ENCODE assay signal across 8 cellular contexts in the genomic region with DNA sequence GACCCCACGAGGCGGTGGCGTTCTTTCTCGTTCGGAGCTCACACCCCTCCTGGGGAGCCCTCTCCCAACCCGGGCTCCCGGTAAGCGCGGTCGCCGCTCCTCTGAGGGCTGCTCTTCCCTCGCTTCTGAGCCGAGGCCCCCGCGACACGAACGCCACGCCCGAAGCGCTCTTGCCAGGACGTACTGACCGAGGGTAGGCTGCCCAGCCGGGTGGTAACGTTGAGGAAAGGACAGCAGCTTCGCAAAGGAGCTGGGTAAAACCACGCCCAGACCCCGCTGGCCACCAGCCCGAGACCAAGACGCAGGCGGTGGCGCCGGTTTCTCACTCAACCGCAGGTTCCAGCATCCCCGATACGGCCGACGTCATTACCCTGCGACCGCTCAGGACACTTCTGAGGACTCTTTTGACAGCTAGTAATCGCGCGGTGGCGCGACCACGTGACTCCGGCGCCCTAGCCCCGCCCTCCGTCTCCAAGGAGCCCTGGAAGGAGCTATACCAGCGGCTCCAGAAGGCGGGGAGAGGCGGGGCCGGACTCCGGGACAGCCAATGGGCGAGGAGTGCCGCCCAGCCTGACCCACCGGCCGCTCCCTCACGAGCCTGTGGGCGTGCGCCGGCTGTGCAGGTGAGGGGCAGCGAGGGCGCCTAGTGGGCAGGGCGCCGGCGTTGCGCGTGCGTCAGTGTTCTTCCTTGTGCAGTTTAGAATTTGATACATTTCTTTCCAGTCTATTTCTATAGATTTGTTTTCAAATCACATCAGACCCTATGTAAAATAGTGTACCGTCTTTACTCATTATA. TPM values are rescaled to one million over a fixed set of nuclear protein-coding genes. Genes with fewer than 3 reads are reported as not detected.
A peak's percentile ranks its signal among the peaks of the same experiment; 100 is the strongest.
DNase-seq lines count a peak whose midpoint lies in the region; FAIRE-seq and TF ChIP-seq lines count a peak whose summit lies in the region.

No MANE protein-coding gene starts in this region.

- peak overlapping the region; percentile 66 for H2AFZ ChIP-seq in neuron (ENCODE audit: low read depth, low read length)

- peaks cover 4% of the 10 kb centered on the region for H3K27me3 Mint-ChIP-seq in HFFc6 (ENCODE audit: insufficient read depth)
- peaks cover 7% of the 10 kb centered on the region for H3K27me3 Mint-ChIP-seq in activated naive CD4-positive, alpha-beta T cell treated with anti-CD3 and anti-CD28 coated beads, Interleukin-2, amount 10 ng/mL, durations not matched to agents 7 days and 5 days

- H3K27me3 ChIP-seq in neuron (ENCODE audit: insufficient read depth, low read length): no peaks in the 10 kb centered on the region

- peak; percentile 17; the same call in 1 of the 2 replicates for TF ChIP-seq CTCF in HFFc6 (IDR thresholded peaks at IDR 0.05)

- H3K36me3 Mint-ChIP-seq in HFFc6 (ENCODE audit: low read depth): peaks cover 2% of the 10 kb centered on the region; the same call in 1 of the 2 replicates
- H3K36me3 Mint-ChIP-seq in activated naive CD4-positive, alpha-beta T cell treated with anti-CD3 and anti-CD28 coated beads, Interleukin-2, amount 10 ng/mL, durations not matched to agents 7 days and 5 days: peaks cover 12% of the 10 kb centered on the region

- peak overlapping the region; percentile 82 for H3K4me3 ChIP-seq in neuron (ENCODE audit: low read length)

- no peak for FAIRE-seq in frontal cortex (lab: Jason Lieb, UNC)

- no peaks in the 10 kb centered on the region for H3K9me3 Mint-ChIP-seq in HFFc6
- H3K9me3 Mint-ChIP-seq in activated naive CD4-positive, alpha-beta T cell treated with anti-CD3 and anti-CD28 coated beads, Interleukin-2, amount 10 ng/mL, durations not matched to agents 7 days and 5 days: no peaks in the 10 kb centered on the region

- CTCF ChIA-PET in activated naive CD4-positive, alpha-beta T cell treated with anti-CD3 and anti-CD28 coated beads, Interleukin-2, amount 10 ng/mL, durations not matched to agents 7 days and 5 days (lab: Charles Lee): interaction anchor here (0.8 to 2.4 kb wide), 3 partner anchors 8 to 64 kb away, joined by 3 to 9 read pairs (median 3); a partner anchor contains a TSS

- H3K27ac Mint-ChIP-seq in HFFc6: peak overlapping the region; percentile 95
- H3K27ac Mint-ChIP-seq in activated naive CD4-positive, alpha-beta T cell treated with anti-CD3 and anti-CD28 coated beads, Interleukin-2, amount 10 ng/mL, durations not matched to agents 7 days and 5 days: peak overlapping the region; percentile 97

- H3K4me1 ChIP-seq in neuron (ENCODE audit: insufficient read depth, low read length): peaks cover 29% of the 10 kb centered on the region

- H3K36me3 ChIP-seq in neuron (ENCODE audit: insufficient read depth, low read length): peaks cover 26% of the 10 kb centered on the region

- DNase-seq in GM04504 (ENCODE audit: low read depth) (peak; percentile 99), HFFc6 (peak; percentile 100), NAMALWA (ENCODE audit: low spot score) (peak; percentile 99), SK-MEL-5 (ENCODE audit: low read depth, low spot score) (peak; percentile 99), frontal cortex (ENCODE audit: low spot score in 2 of 2) (peak; percentile 85 to 91), stromal cell of bone marrow (ENCODE audit: low read depth) (peak; percentile 99)
- DNase-seq in activated naive CD4-positive, alpha-beta T cell treated with anti-CD3 and anti-CD28 coated beads, Interleukin-2, amount 10 ng/mL, durations not matched to agents 7 days and 5 days: peak; percentile 100

- peaks cover 28% of the 10 kb centered on the region for H3K4me1 Mint-ChIP-seq in HFFc6 (ENCODE audit: low read depth)
- H3K4me1 Mint-ChIP-seq in activated naive CD4-positive, alpha-beta T cell treated with anti-CD3 and anti-CD28 coated beads, Interleukin-2, amount 10 ng/mL, durations not matched to agents 7 days and 5 days: peaks cover 45% of the 10 kb centered on the region

- H3K4me3 Mint-ChIP-seq in HFFc6: peak overlapping the region; percentile 91
- H3K4me3 Mint-ChIP-seq in activated naive CD4-positive, alpha-beta T cell treated with anti-CD3 and anti-CD28 coated beads, Interleukin-2, amount 10 ng/mL, durations not matched to agents 7 days and 5 days: peak overlapping the region; percentile 90

- in situ Hi-C loops in SK-MEL-5 (cut with HindIII; ENCODE audit: low pct_unique_long_range_greater_than_20kb, low sequenced_read_pairs): no loop called here

- H3K9me3 ChIP-seq in neuron (ENCODE audit: low read length): no peaks in the 10 kb centered on the region

RNA-seq across cellular contexts. Expression of a gene that starts 4.0 kb away (rescaled TPM):
- 10 to 100 TPM; 10.5 to 15.9 (median 13.6) TPM for total RNA-seq in HFFc6 (2021; fragmentation: NEBNext Ultra II Directional; extraction: Animal tissue kit (Norgen Biotek cat#: 25700))
- total RNA-seq in SK-MEL-5 (2014; rRNA removed; shearing (Covaris generic)): 22.6 and 23.8 TPM in 2 replicates
- 25.2 and 44.2 TPM in 2 replicates for polyA plus RNA-seq in SK-MEL-5 (2015; cell fraction: cytosol; rRNA removed)
- polyA plus RNA-seq in SK-MEL-5 (2015; cell fraction: nucleus; rRNA removed): 34.8 and 35.5 TPM in 2 replicates
- total RNA-seq in frontal cortex: 17.9 TPM

RNA-seq across cellular contexts. Expression of a gene that starts 7.4 kb away (rescaled TPM):
- total RNA-seq in HFFc6 (2021; fragmentation: NEBNext Ultra II Directional; extraction: Animal tissue kit (Norgen Biotek cat#: 25700)): 10 to 100 TPM; 14.6 to 19.1 (median 15.9) TPM
- 39.8 and 43.4 TPM in 2 replicates for total RNA-seq in SK-MEL-5 (2014; rRNA removed; shearing (Covaris generic))
- 34.6 and 36.2 TPM in 2 replicates for polyA plus RNA-seq in SK-MEL-5 (2015; cell fraction: cytosol; rRNA removed)
- 10.9 and 16.4 TPM in 2 replicates for polyA plus RNA-seq in SK-MEL-5 (2015; cell fraction: nucleus; rRNA removed)
- total RNA-seq in frontal cortex: 20.4 TPM

Comparison
In these comparisons a context has a peak if more than half of its experiments do, and no peak if none do; other contexts are left out.
1. Peak in every context shown above with its lines: DNase-seq and H3K4me3 ChIP-seq.